16 cellular contexts compared by ENCODE assay signal in the genomic region with DNA sequence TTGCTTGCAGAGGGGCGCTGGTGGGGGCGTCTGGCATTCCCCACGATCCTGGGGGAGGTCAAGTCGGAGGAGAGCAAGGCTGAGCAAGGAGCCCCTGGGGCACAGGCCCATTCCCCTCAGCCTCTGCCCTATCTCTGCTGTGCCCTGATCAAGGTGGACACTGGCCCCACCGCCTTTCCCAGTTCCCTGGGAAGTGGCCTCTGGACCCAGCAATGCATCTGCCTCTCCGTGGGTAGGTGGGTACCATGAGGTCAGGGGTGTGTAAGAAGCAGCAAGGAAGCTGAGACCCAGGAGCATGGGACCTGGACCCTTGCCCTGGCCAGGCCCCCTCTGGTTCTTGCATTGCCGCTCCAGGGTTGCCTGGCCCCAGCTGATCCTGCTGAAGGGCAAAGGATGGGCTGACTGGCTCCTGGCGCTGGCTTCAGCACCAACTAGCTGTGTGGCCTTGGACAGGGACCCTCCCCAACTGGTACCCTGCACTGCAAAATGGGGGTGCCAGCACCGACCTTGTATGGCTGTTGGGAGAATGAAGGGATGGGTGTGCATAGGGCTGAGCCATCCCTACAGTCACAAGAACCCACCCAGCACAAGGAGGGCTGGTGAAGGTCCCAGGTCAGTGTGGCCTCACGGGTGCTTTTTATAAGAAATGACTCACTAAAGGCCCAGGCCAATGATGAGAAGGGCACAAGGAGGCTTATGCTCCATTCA. TPM values are rescaled to one million over a fixed set of nuclear protein-coding genes. Genes with fewer than 3 reads are reported as not detected.
DNase-seq lines count a peak whose midpoint lies in the region; ATAC-seq and TF ChIP-seq lines count a peak whose summit lies in the region.
"Had no signal": no experiment of that assay in that cellular context is flagged by ENCODE, and none has a peak within 500 bp of the region (broad histone marks: within the 10 kb centered on the region; RNA-seq: fewer than 3 reads in every experiment).

No MANE protein-coding gene starts in this region.

- no peaks in the 10 kb centered on the region for H3K27me3 Mint-ChIP-seq in T-helper 2 cell treated with Interferon-gamma antibody and Interleukin-4, amounts not matched to agents 5 μg/mL and 100 μg/mL, for 36 hours (ENCODE audit: low read depth)
- H3K27me3 Mint-ChIP-seq in Caco-2 (ENCODE audit: insufficient read depth, unreplicated experiment), result no peaks in the 10 kb centered on the region
- no peaks in the 10 kb centered on the region for H3K27me3 Mint-ChIP-seq in central memory CD8-positive, alpha-beta T cell
- peaks cover 8% of the 10 kb centered on the region for H3K27me3 Mint-ChIP-seq in nephron progenitor cell (ENCODE audit: low read depth, poor library complexity)

- no peaks in the 10 kb centered on the region for H3K9me3 Mint-ChIP-seq in T-helper 2 cell treated with Interferon-gamma antibody and Interleukin-4, amounts not matched to agents 5 μg/mL and 100 μg/mL, for 36 hours
- H3K9me3 Mint-ChIP-seq in Caco-2 (ENCODE audit: unreplicated experiment), result no peaks in the 10 kb centered on the region
- no peaks in the 10 kb centered on the region for H3K9me3 Mint-ChIP-seq in central memory CD8-positive, alpha-beta T cell
- no peaks in the 10 kb centered on the region for H3K9me3 Mint-ChIP-seq in nephron progenitor cell

- intact Hi-C loops in Caco-2 (cut with micrococcal nuclease; ENCODE audit: unreplicated experiment), result no loop called here

- no peak overlapping the region for H3K4me3 ChIP-seq in Caco-2 (ENCODE audit: low read depth, low read length)

- no peaks in the 10 kb centered on the region for H3K27me3 ChIP-seq in Caco-2 (replicated peaks; ENCODE audit: control insufficient read depth, insufficient read depth, low read length)
- H3K27me3 ChIP-seq: left lung, tibial nerve had no signal

- H3K4me1 ChIP-seq in Caco-2, result 0 out of 2 replicates have a peak, but pooled peaks cover 5% of the 10 kb centered on the region

- no peak for ATAC-seq in central memory CD8-positive, alpha-beta T cell (replicated peaks; ENCODE audit: extremely low read depth, poor library complexity, severe bottlenecking)
- ATAC-seq in HG03108 (IDR thresholded peaks at IDR 0.05; ENCODE audit: unreplicated experiment), result no peak

- H3K27ac Mint-ChIP-seq in T-helper 2 cell treated with Interferon-gamma antibody and Interleukin-4, amounts not matched to agents 5 μg/mL and 100 μg/mL, for 36 hours, result no peak overlapping the region
- peak overlapping the region; percentile 68 for H3K27ac Mint-ChIP-seq in Caco-2 (ENCODE audit: unreplicated experiment)
- peak overlapping the region; percentile 76 for H3K27ac Mint-ChIP-seq in central memory CD8-positive, alpha-beta T cell (ENCODE audit: low read depth)
- peak overlapping the region; percentile 75 for H3K27ac Mint-ChIP-seq in nephron progenitor cell

- POLR2A ChIA-PET in Caco-2 (lab: Charles Lee), result no interaction called here

- TF ChIP-seq CTCF in Caco-2 (IDR thresholded peaks at IDR 0.05; ENCODE audit: insufficient read depth in 1 of 2, low read depth in 1 of 2, low read length in 1 of 2, severe bottlenecking in 1 of 2, unreplicated experiment in 1 of 2) (no peak), nephron progenitor cell (IDR thresholded peaks at IDR 0.05) (no peak), GM13976 (IDR thresholded peaks at IDR 0.05; ENCODE audit: borderline replicate concordance, control extremely low read depth, extremely low read depth, insufficient read depth, missing control alignments) (no peak)

- in situ Hi-C loops in GM13976 (cut with MboI; ENCODE audit: low sequenced_read_pairs, unreplicated experiment), result loop anchor here (25.0 kb wide), 1 partner anchor 351 kb away; no protein-coding TSS in a partner anchor

- H3K4me1 Mint-ChIP-seq in T-helper 2 cell treated with Interferon-gamma antibody and Interleukin-4, amounts not matched to agents 5 μg/mL and 100 μg/mL, for 36 hours (ENCODE audit: low read depth), result peaks cover 11% of the 10 kb centered on the region
- H3K4me1 Mint-ChIP-seq in Caco-2 (ENCODE audit: low read depth, unreplicated experiment), result peaks cover 6% of the 10 kb centered on the region
- H3K4me1 Mint-ChIP-seq in central memory CD8-positive, alpha-beta T cell, result peaks cover 12% of the 10 kb centered on the region
- H3K4me1 Mint-ChIP-seq in nephron progenitor cell, result peaks cover 65% of the 10 kb centered on the region

- H3K36me3 ChIP-seq in Caco-2 (ENCODE audit: control insufficient read depth, insufficient read depth, low read length), result no peaks in the 10 kb centered on the region; the same call in 1 of the 2 replicates

- no peak for DNase-seq in T-helper 2 cell treated with Interferon-gamma antibody and Interleukin-4, amounts not matched to agents 5 μg/mL and 100 μg/mL, for 36 hours (ENCODE audit: low spot score)
- DNase-seq in T-helper 2 cell (no peak), Caco-2 (no peak), nephron progenitor cell (no peak), GM13976 (ENCODE audit: low spot score) (no peak), DMS 273 treated with DMSO at 0.1 percent for 48 hours (lab: John Stamatoyannopoulos, UW) (no peak)
- DNase-seq in central memory CD8-positive, alpha-beta T cell (ENCODE audit: low spot score in 2 of 2), result no peak
- DNase-seq: left lung, NCI-H1417, NCI-H446 treated with DMSO at 0.1 percent for 48 hours, occipital lobe had no signal

- H3K4me3 Mint-ChIP-seq in T-helper 2 cell treated with Interferon-gamma antibody and Interleukin-4, amounts not matched to agents 5 μg/mL and 100 μg/mL, for 36 hours, result peak overlapping the region; percentile 29
- H3K4me3 Mint-ChIP-seq in Caco-2 (ENCODE audit: unreplicated experiment), result peak overlapping the region; percentile 72
- H3K4me3 Mint-ChIP-seq in central memory CD8-positive, alpha-beta T cell, result peak overlapping the region; percentile 81
- peak overlapping the region; percentile 80 for H3K4me3 Mint-ChIP-seq in nephron progenitor cell

- peaks cover 1% of the 10 kb centered on the region for H3K36me3 Mint-ChIP-seq in T-helper 2 cell treated with Interferon-gamma antibody and Interleukin-4, amounts not matched to agents 5 μg/mL and 100 μg/mL, for 36 hours (ENCODE audit: low read depth)
- H3K36me3 Mint-ChIP-seq in Caco-2 (ENCODE audit: insufficient read depth, unreplicated experiment) (peaks cover 41% of the 10 kb centered on the region), nephron progenitor cell (ENCODE audit: low read depth) (peaks cover 6% of the 10 kb centered on the region)
- H3K36me3 Mint-ChIP-seq in central memory CD8-positive, alpha-beta T cell (ENCODE audit: insufficient read depth), result peaks cover 8% of the 10 kb centered on the region

- no TSS peak for BruUV-seq in Caco-2 (replicated peaks; lab: Mats Ljungman, UMichigan)

- CTCF ChIA-PET in Caco-2 (lab: Charles Lee), result interaction anchor here (0.9 kb wide), 1 partner anchor 93 kb away, joined by 4 read pairs; no protein-coding TSS in a partner anchor

- H3K9me3 ChIP-seq in Caco-2, result no peaks in the 10 kb centered on the region
- H3K9me3 ChIP-seq: left lung, tibial nerve had no signal

RNA-seq across cellular contexts. Expression of gene SLC25A29, which starts 19.6 kb away (rescaled TPM):
- 28.5 and 29.9 TPM in 2 replicates for total RNA-seq in Caco-2 (2022)

RNA-seq across cellular contexts. Expression of gene SLC25A47, which starts 36.5 kb away (rescaled TPM):
- not detected in 2 replicates for total RNA-seq in Caco-2 (2022)
- total RNA-seq: activated CD8-positive, alpha-beta memory T cell treated with anti-CD3 and anti-CD28 coated beads for 36 hours; left lung; occipital lobe; RPMI7951; T-helper 2 cell treated with Interferon-gamma antibody and Interleukin-4, amounts not matched to agents 100 ng/mL and 5 ng/mL, for 36 hours had no signal

RNA-seq across cellular contexts. Expression of gene YY1, which starts 47.7 kb away (rescaled TPM):
- total RNA-seq in Caco-2 (2022), result 91.0 and 94.1 TPM in 2 replicates

Comparison
In these comparisons a context has a peak if more than half of its experiments do, and no peak if none do; other contexts are left out.
1. H3K4me3 Mint-ChIP-seq: peak in every context shown above with its lines; median percentile 81 in central memory CD8-positive, alpha-beta T cell; 80 in nephron progenitor cell; 72 in Caco-2; 29 in T-helper 2 cell treated with Interferon-gamma antibody and Interleukin-4, amounts not matched to agents 5 μg/mL and 100 μg/mL, for 36 hours.